In genomic region chr6:11224252-11224965, GRCh38 we compare ENCODE assay signal across 8 cellular contexts. TPM values are rescaled to one million over a fixed set of nuclear protein-coding genes. Genes with fewer than 3 reads are reported as not detected.
DNase-seq lines count a peak whose midpoint lies in the region; ATAC-seq and TF ChIP-seq lines count a peak whose summit lies in the region.

No MANE protein-coding gene starts in this region.

- peak overlapping the region; percentile 33 to 90 (median 73) for H3K27ac ChIP-seq in spleen
- H3K27ac ChIP-seq in SJCRH30, result no peak overlapping the region

- ATAC-seq in GM21717 (IDR thresholded peaks at IDR 0.05; ENCODE audit: unreplicated experiment), result peak; percentile 55
- peak; percentile 87 for ATAC-seq in effector memory CD8-positive, alpha-beta T cell (replicated peaks)

- H3K4me1 Mint-ChIP-seq in CD14-positive monocyte, result peaks cover 50% of the 10 kb centered on the region
- H3K4me1 Mint-ChIP-seq in T-helper 1 cell treated with Interleukin-12 subunit alpha and Interleukin-12 subunit beta and Interleukin-4 antibody, amounts not matched to agents 30 μg/mL and 1 μg/mL, for 36 hours (ENCODE audit: low read depth), result peaks cover 60% of the 10 kb centered on the region
- H3K4me1 Mint-ChIP-seq in effector memory CD8-positive, alpha-beta T cell (ENCODE audit: low read depth in 2 of 2), result peaks cover 44 to 80% of the 10 kb centered on the region in 2 donors

- H3K27me3 ChIP-seq in spleen (replicated peaks in 1 of 7), result no peaks in the 10 kb centered on the region
- no peaks in the 10 kb centered on the region for H3K27me3 ChIP-seq in SJCRH30

- peaks cover 43 to 44% of the 10 kb centered on the region in 2 donors for H3K36me3 Mint-ChIP-seq in CD14-positive monocyte
- H3K36me3 Mint-ChIP-seq in T-helper 1 cell treated with Interleukin-12 subunit alpha and Interleukin-12 subunit beta and Interleukin-4 antibody, amounts not matched to agents 30 μg/mL and 1 μg/mL, for 36 hours (ENCODE audit: low read depth), result peaks cover 33% of the 10 kb centered on the region
- H3K36me3 Mint-ChIP-seq in effector memory CD8-positive, alpha-beta T cell (ENCODE audit: insufficient read depth), result peaks cover 33% of the 10 kb centered on the region

- H3K36me3 ChIP-seq in spleen (peaks cover 0 to 49% (median 0%) of the 10 kb centered on the region in 6 donors), SJCRH30 (no peaks in the 10 kb centered on the region)

- TF ChIP-seq POLR2A in spleen (IDR thresholded peaks at IDR 0.05), result no peak

- peak overlapping the region in 6 of 7 donors; percentile 4 to 89 (median 70) for H3K27ac Mint-ChIP-seq in CD14-positive monocyte
- H3K27ac Mint-ChIP-seq in T-helper 1 cell treated with Interleukin-12 subunit alpha and Interleukin-12 subunit beta and Interleukin-4 antibody, amounts not matched to agents 30 μg/mL and 1 μg/mL, for 36 hours, result peak overlapping the region; percentile 89
- H3K27ac Mint-ChIP-seq in effector memory CD8-positive, alpha-beta T cell, result peak overlapping the region; percentile 95 to 96

- no peak for TF ChIP-seq CTCF in CD14-positive monocyte (IDR thresholded peaks at IDR 0.05)
- TF ChIP-seq CTCF in spleen (IDR thresholded peaks at IDR 0.05 in 8 of 11, conservative IDR thresholded peaks at IDR 0.05 in 3 of 11), result no peak

- intact Hi-C loops in CD14-positive monocyte (cut with micrococcal nuclease), result no loop called here
- intact Hi-C loops in spleen (cut with DNase I; ENCODE audit: low total_unique reads), result no loop called here

- H3K27me3 Mint-ChIP-seq in CD14-positive monocyte (ENCODE audit: low read depth in 3 of 3), result peaks cover 0 to 2% (median 0%) of the 10 kb centered on the region in 3 donors
- no peaks in the 10 kb centered on the region for H3K27me3 Mint-ChIP-seq in T-helper 1 cell treated with Interleukin-12 subunit alpha and Interleukin-12 subunit beta and Interleukin-4 antibody, amounts not matched to agents 30 μg/mL and 1 μg/mL, for 36 hours (ENCODE audit: low read depth)
- no peaks in the 10 kb centered on the region for H3K27me3 Mint-ChIP-seq in effector memory CD8-positive, alpha-beta T cell

- H3K4me3 ChIP-seq in spleen (peak overlapping the region in 1 of 8 donors; percentile 46), SJCRH30 (no peak overlapping the region)

- H3K9me3 Mint-ChIP-seq in CD14-positive monocyte, result no peaks in the 10 kb centered on the region
- H3K9me3 Mint-ChIP-seq in T-helper 1 cell treated with Interleukin-12 subunit alpha and Interleukin-12 subunit beta and Interleukin-4 antibody, amounts not matched to agents 30 μg/mL and 1 μg/mL, for 36 hours, result no peaks in the 10 kb centered on the region
- H3K9me3 Mint-ChIP-seq in effector memory CD8-positive, alpha-beta T cell, result no peaks in the 10 kb centered on the region

- no peaks in the 10 kb centered on the region for H3K9me3 ChIP-seq in spleen
- H3K9me3 ChIP-seq in SJCRH30 (replicated peaks), result no peaks in the 10 kb centered on the region

- H3K4me3 Mint-ChIP-seq in CD14-positive monocyte, result no peak overlapping the region
- H3K4me3 Mint-ChIP-seq in T-helper 1 cell treated with Interleukin-12 subunit alpha and Interleukin-12 subunit beta and Interleukin-4 antibody, amounts not matched to agents 30 μg/mL and 1 μg/mL, for 36 hours, result peak overlapping the region; percentile 75
- peak overlapping the region; percentile 79 to 89 for H3K4me3 Mint-ChIP-seq in effector memory CD8-positive, alpha-beta T cell

- no peak for DNase-seq in CD14-positive monocyte (ENCODE audit: low spot score)
- DNase-seq in effector memory CD8-positive, alpha-beta T cell, result peak; percentile 30 to 46 (median 36)
- DNase-seq in spleen, result no peak
- DNase-seq in AG20443 (ENCODE audit: low spot score), result no peak
- DNase-seq in GOT3 (lab: John Stamatoyannopoulos, UW), result no peak
- DNase-seq in SJCRH30, result no peak

- peaks cover 27 to 100% (median 59%) of the 10 kb centered on the region in 6 donors for H3K4me1 ChIP-seq in spleen
- no peaks in the 10 kb centered on the region for H3K4me1 ChIP-seq in SJCRH30

- 63 to 73% (median 67%) methylated on average over 9 of the region's 9 CpGs for WGBS in spleen, 5 donors

RNA-seq across cellular contexts. Expression of gene NEDD9, which starts 8.1 kb away (rescaled TPM):
- 10 to 100 TPM; 18.2 to 33.0 TPM for polyA plus RNA-seq in CD14-positive monocyte
- 100 to 1,000 TPM in 6 of 7 donors, 10 to 100 TPM in 1; 94.1 to 208 (median 124) TPM for total RNA-seq in spleen
- 10 to 100 TPM; 16.1 to 21.3 (median 18.2) TPM for polyA plus RNA-seq in spleen
- 0.42 and 0.71 TPM in 2 replicates for total RNA-seq in SJCRH30 (2014; rRNA removed; shearing (Covaris generic))

Comparison
In these comparisons a context has a peak if more than half of its experiments do, and no peak if none do; other contexts are left out.
1. DNase-seq: peak in effector memory CD8-positive, alpha-beta T cell (3 of 3); none in CD14-positive monocyte (single experiment), spleen (single experiment), AG20443 (single experiment), GOT3 (single experiment) and SJCRH30 (0 of 2).
2. H3K4me3 Mint-ChIP-seq: peak in T-helper 1 cell treated with Interleukin-12 subunit alpha and Interleukin-12 subunit beta and Interleukin-4 antibody, amounts not matched to agents 30 μg/mL and 1 μg/mL, for 36 hours (single experiment) and effector memory CD8-positive, alpha-beta T cell (2 of 2); none in CD14-positive monocyte (0 of 2).
3. RNA of gene NEDD9, which starts 8.1 kb away (total RNA-seq): 94.1 to 208 TPM in spleen; 0.42 to 0.71 TPM in SJCRH30; every median in the first group is over 10 times any median in the second.
4. Peak in every context shown above with its lines, with median percentiles within 50 percentile points of each other: H3K27ac Mint-ChIP-seq.